8 cellular contexts compared by ENCODE assay signal in genomic region chr3:151146071-151146730, GRCh38. TPM values are rescaled to one million over a fixed set of nuclear protein-coding genes. Genes with fewer than 3 reads are reported as not detected.
DNase-seq lines count a peak whose midpoint lies in the region; ATAC-seq and FAIRE-seq lines count a peak whose summit lies in the region.

No MANE protein-coding gene starts in this region.

- WGBS in small intestine, 3 donors = 5 to 11% (median 7%) methylated on average over 9 of the region's 9 CpGs

- H3K27me3 ChIP-seq in iPS-20b (ENCODE audit: insufficient read depth, low read length) = no peaks in the 10 kb centered on the region
- no peaks in the 10 kb centered on the region for H3K27me3 ChIP-seq in small intestine (ENCODE audit: control insufficient read depth in 2 of 2, insufficient read depth in 2 of 2, low read length in 2 of 2)

- H3K4me1 ChIP-seq in iPS-20b (ENCODE audit: insufficient read depth, low read length) = peaks cover 16% of the 10 kb centered on the region; the same call in 1 of the 2 replicates
- no peaks in the 10 kb centered on the region for H3K4me1 ChIP-seq in small intestine (ENCODE audit: control insufficient read depth in 2 of 2, insufficient read depth in 1 of 2, low read depth in 1 of 2, low read length in 1 of 2)

- H3K36me3 ChIP-seq in iPS-20b (ENCODE audit: insufficient read depth, low read depth, low read length) (no peaks in the 10 kb centered on the region; the same call in 1 of the 2 replicates), small intestine (ENCODE audit: control insufficient read depth in 2 of 2, insufficient read depth in 2 of 2, low read length in 2 of 2) (no peaks in the 10 kb centered on the region)

- FAIRE-seq in small intestine (lab: Jason Lieb, UNC) = no peak

- H3K9me3 ChIP-seq in iPS-20b (ENCODE audit: insufficient read depth, low read depth, low read length) = no peaks in the 10 kb centered on the region
- H3K9me3 ChIP-seq in small intestine (ENCODE audit: control insufficient read depth, low read depth) = no peaks in the 10 kb centered on the region

- H3K9ac ChIP-seq in iPS-20b (ENCODE audit: low read depth, low read length) = peak overlapping the region; percentile 36; the same call in 1 of the 2 replicates

- in situ Hi-C loops in T47D (cut with HindIII; ENCODE audit: low pct_unique_long_range_greater_than_20kb, low sequenced_read_pairs) = no loop called here

- H3K27ac ChIP-seq in iPS-20b (ENCODE audit: low read length) (no peak overlapping the region), small intestine (ENCODE audit: low read depth in 1 of 2, low read length in 1 of 2) (no peak overlapping the region)

- peak; percentile 82 for DNase-seq in AG20443 (ENCODE audit: low spot score)
- peak; percentile 70 for DNase-seq in NCI-H2029 treated with DMSO at 0.1 percent for 48 hours (lab: John Stamatoyannopoulos, UW)
- peak; percentile 26 for DNase-seq in T-helper 9 cell
- DNase-seq in T47D (ENCODE audit: low read depth in 1 of 2, low spot score in 1 of 2) = peak; percentile 60 to 90
- DNase-seq in small intestine = peak; percentile 93

- H3K4me3 ChIP-seq in iPS-20b (ENCODE audit: low read length) (no peak overlapping the region), small intestine (ENCODE audit: low read depth in 1 of 2, low read length in 2 of 2) (no peak overlapping the region)

- ATAC-seq in GM18867 (IDR thresholded peaks at IDR 0.05; ENCODE audit: unreplicated experiment) (peak; percentile 91), HG03060 (IDR thresholded peaks at IDR 0.05; ENCODE audit: low read depth, unreplicated experiment) (peak; percentile 54)

RNA-seq across cellular contexts. Expression of gene GPR171, which starts 56.8 kb away (rescaled TPM):
- polyA plus RNA-seq in small intestine = 1 to 10 TPM; 1.6 to 3.5 (median 2.4) TPM

Comparison
In these comparisons a context has a peak if more than half of its experiments do, and no peak if none do; other contexts are left out.
1. DNase-seq: peak in every context shown above with its lines; median percentile 93 in small intestine; 82 in AG20443; 75 in T47D; 70 in NCI-H2029 treated with DMSO at 0.1 percent for 48 hours; 26 in T-helper 9 cell.